ENCODE assay signal across 36 cellular contexts in the genomic region with DNA sequence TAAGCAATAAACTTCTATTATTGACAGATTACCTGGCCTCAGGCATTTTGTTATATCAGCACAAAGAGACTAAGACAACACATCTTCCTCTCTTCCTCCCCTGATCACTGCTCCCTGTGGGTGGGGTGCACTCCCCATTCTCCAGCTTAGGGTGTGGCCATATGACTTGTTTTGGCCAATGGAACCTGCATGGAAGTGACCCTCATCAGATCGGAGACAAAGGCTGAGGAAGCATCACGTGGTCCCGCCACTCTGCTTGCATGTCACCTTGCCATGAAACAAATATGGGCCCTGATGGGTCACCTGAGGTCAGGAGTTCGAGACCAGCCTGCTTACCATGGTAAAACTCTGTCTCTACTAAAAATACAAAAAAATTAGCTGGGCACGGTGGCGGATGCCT. TPM values are rescaled to one million over a fixed set of nuclear protein-coding genes. Genes with fewer than 3 reads are reported as not detected.
A peak's percentile ranks its signal among the peaks of the same experiment; 100 is the strongest.
DNase-seq lines count a peak whose midpoint lies in the region; ATAC-seq, FAIRE-seq and TF ChIP-seq lines count a peak whose summit lies in the region.
"Had no signal": no experiment of that assay in that cellular context is flagged by ENCODE, and none has a peak within 500 bp of the region (broad histone marks: within the 10 kb centered on the region; RNA-seq: fewer than 3 reads in every experiment).

No MANE protein-coding gene starts in this region.

- DNase-seq in K562 (ENCODE audit: extremely low read depth in 1 of 4, low spot score in 3 of 4) = peak in 1 of 4 experiments; percentile 31
- no peak for DNase-seq in activated naive CD4-positive, alpha-beta T cell treated with Interleukin-2 at 50 U/mL for 16 hours
- DNase-seq: 8988T; ACHN; AML-193; BE2C; C1 segment of cervical spinal cord; Caco-2; Calu3; CD4-positive, alpha-beta memory T cell; CD4-positive, alpha-beta T cell; CD4-positive, CD25-positive, alpha-beta regulatory T cell; CD8-positive, alpha-beta memory T cell; CD8-positive, alpha-beta T cell; COR-L47; DMS 273 treated with DMSO at 0.1 percent for 48 hours; DMS153; DMS53; DMS79; DMS79 treated with DMSO at 0.1 percent for 48 hours; DND-41; EL had no signal

- H3K4me1 ChIP-seq in K562 (replicated peaks in 1 of 2; ENCODE audit: control insufficient read depth in 2 of 2, insufficient read depth in 2 of 2, low read length in 2 of 2) = peaks cover 20 to 36% of the 10 kb centered on the region in 2 experiments
- H3K4me1 ChIP-seq: A549, BE2C had no signal

- H3K4me3 ChIP-seq in K562 = no peak overlapping the region
- H3K4me3 ChIP-seq: A549; BLaER1; BLaER1 treated with 17β-estradiol and CSF1 and Interleukin-3, amounts not matched to agents 10 nM and 100 nM had no signal

- WGBS in K562 (ENCODE audit: insufficient coverage, low coverage, missing lambda C conversion rate) = 60% methylated on average over 6 of the region's 6 CpGs

- H3K36me3 ChIP-seq in K562 (ENCODE audit: control insufficient read depth, insufficient read depth, low read length) = no peaks in the 10 kb centered on the region
- H3K36me3 ChIP-seq: BE2C; BLaER1; BLaER1 treated with 17β-estradiol and CSF1 and Interleukin-3, amounts not matched to agents 10 nM and 100 nM had no signal

- no TSS peak for BruUV-seq in K562 (replicated peaks; lab: Mats Ljungman, UMichigan)

- intact Hi-C loops in K562 (cut with micrococcal nuclease) = no loop called here

- H3K79me2 ChIP-seq in K562 (ENCODE audit: control insufficient read depth, insufficient read depth, low read length) = no peaks in the 10 kb centered on the region

- no peak for TF ChIP-seq EP300 in K562 (IDR thresholded peaks at IDR 0.05; ENCODE audit: low read length)

- TF ChIP-seq CTCF in K562 (IDR thresholded peaks at IDR 0.05 in 2 of 3, conservative IDR thresholded peaks at IDR 0.05 in 1 of 3; ENCODE audit: insufficient read depth in 2 of 3, low read depth in 1 of 3, low read length in 3 of 3) = no peak

- no peak overlapping the region for H3K27ac ChIP-seq in K562 (ENCODE audit: extremely low read depth, low read depth, low read length)
- H3K27ac ChIP-seq: 22Rv1; A549; BLaER1; BLaER1 treated with 17β-estradiol and CSF1 and Interleukin-3, amounts not matched to agents 10 nM and 100 nM; C4-2B had no signal

- no peak overlapping the region for H3K4me2 ChIP-seq in K562 (ENCODE audit: insufficient read depth, low read length)
- H3K4me2 ChIP-seq: A549; BLaER1; BLaER1 treated with 17β-estradiol and CSF1 and Interleukin-3, amounts not matched to agents 10 nM and 100 nM had no signal

- H3K9me3 ChIP-seq in K562 (replicated peaks; ENCODE audit: control insufficient read depth, insufficient read depth, low read depth, low read length) = peaks cover 3% of the 10 kb centered on the region; the same call in 1 of the 2 replicates
- H3K9me3 ChIP-seq: A549; BE2C; BLaER1; BLaER1 treated with 17β-estradiol and CSF1 and Interleukin-3, amounts not matched to agents 10 nM and 100 nM; Caco-2 had no signal

- H4K20me1 ChIP-seq in K562 (replicated peaks; ENCODE audit: control insufficient read depth, insufficient read depth, low read length) = no peaks in the 10 kb centered on the region
- H4K20me1 ChIP-seq: BLaER1; BLaER1 treated with 17β-estradiol and CSF1 and Interleukin-3, amounts not matched to agents 10 nM and 100 nM had no signal

- in situ Hi-C loops in K562 (cut with MboI) = no loop called here

- CTCF ChIA-PET in K562 (lab: Yijun Ruan, JAX; ENCODE audit: low intra/inter-chr PET ratio) = no interaction called here

- no peak for TF ChIP-seq RAD21 in K562 (CRISPR knock-in tag; conservative IDR thresholded peaks at IDR 0.05 in 1 of 2, IDR thresholded peaks at IDR 0.05 in 1 of 2)

- ATAC-seq in K562 = no peak; the same call in 2 of the 3 replicates
- ATAC-seq: A549; CD8-positive, alpha-beta T cell had no signal

- H3K9ac ChIP-seq in K562 (ENCODE audit: insufficient read depth in 1 of 2, low read depth in 2 of 2, low read length in 2 of 2) = no peak overlapping the region
- H3K9ac ChIP-seq: BLaER1; BLaER1 treated with 17β-estradiol and CSF1 and Interleukin-3, amounts not matched to agents 10 nM and 100 nM had no signal

- no peaks in the 10 kb centered on the region for H3K9me1 ChIP-seq in K562 (ENCODE audit: control insufficient read depth, insufficient read depth, low read length)

- 0 out of 2 replicates have a peak overlapping the region, but pooled peaks have one; percentile 9 for H2AFZ ChIP-seq in K562 (ENCODE audit: low read depth, low read length)

- POLR2A ChIA-PET in K562 (lab: Yijun Ruan, JAX) = no interaction called here

- peak; percentile 15 for FAIRE-seq in K562 (lab: Jason Lieb, UNC)
- FAIRE-seq: A204.1, A549, D721Med had no signal

- TF ChIP-seq POLR2A in K562 (conservative IDR thresholded peaks at IDR 0.05) = no peak

- H3K27me3 ChIP-seq in K562 (ENCODE audit: control insufficient read depth in 2 of 2, insufficient read depth in 2 of 2, low read length in 2 of 2) = no peaks in the 10 kb centered on the region
- H3K27me3 ChIP-seq: BLaER1; BLaER1 treated with 17β-estradiol and CSF1 and Interleukin-3, amounts not matched to agents 10 nM and 100 nM had no signal

TF ChIP-seq in K562, 482 proteins besides CTCF, POLR2A, EP300 and RAD21 (continues in another document):
- TF ChIP-seq ZNF24 (IDR thresholded peaks at IDR 0.05) = no peak
- 0 out of 2 replicates have a peak, but pooled peaks have one; percentile 10 for TF ChIP-seq CBFA2T2 (conservative IDR thresholded peaks at IDR 0.05)
- no peak for TF ChIP-seq ZNF445 (CRISPR knock-in tag; IDR thresholded peaks at IDR 0.05; ENCODE audit: low read depth)
- no peak for TF ChIP-seq TCF7L2 (IDR thresholded peaks at IDR 0.05; ENCODE audit: low read depth, low read length)
- TF ChIP-seq RAD51 (IDR thresholded peaks at IDR 0.05; ENCODE audit: borderline replicate concordance, low read depth) = peak; percentile 66; the same call in 1 of the 2 replicates
- no peak for TF ChIP-seq ZNF780A (CRISPR knock-in tag; IDR thresholded peaks at IDR 0.05)
- TF ChIP-seq, protein P1, sequence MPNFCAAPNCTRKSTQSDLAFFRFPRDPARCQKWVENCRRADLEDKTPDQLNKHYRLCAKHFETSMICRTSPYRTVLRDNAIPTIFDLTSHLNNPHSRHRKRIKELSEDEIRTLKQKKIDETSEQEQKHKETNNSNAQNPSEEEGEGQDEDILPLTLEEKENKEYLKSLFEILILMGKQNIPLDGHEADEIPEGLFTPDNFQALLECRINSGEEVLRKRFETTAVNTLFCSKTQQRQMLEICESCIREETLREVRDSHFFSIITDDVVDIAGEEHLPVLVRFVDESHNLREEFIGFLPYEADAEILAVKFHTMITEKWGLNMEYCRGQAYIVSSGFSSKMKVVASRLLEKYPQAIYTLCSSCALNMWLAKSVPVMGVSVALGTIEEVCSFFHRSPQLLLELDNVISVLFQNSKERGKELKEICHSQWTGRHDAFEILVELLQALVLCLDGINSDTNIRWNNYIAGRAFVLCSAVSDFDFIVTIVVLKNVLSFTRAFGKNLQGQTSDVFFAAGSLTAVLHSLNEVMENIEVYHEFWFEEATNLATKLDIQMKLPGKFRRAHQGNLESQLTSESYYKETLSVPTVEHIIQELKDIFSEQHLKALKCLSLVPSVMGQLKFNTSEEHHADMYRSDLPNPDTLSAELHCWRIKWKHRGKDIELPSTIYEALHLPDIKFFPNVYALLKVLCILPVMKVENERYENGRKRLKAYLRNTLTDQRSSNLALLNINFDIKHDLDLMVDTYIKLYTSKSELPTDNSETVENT (CRISPR knock-in tag; IDR thresholded peaks at IDR 0.05) = no peak
- TF ChIP-seq CCAR2 (IDR thresholded peaks at IDR 0.05; ENCODE audit: low read depth, low read length) = no peak

RNA-seq across cellular contexts. Expression of a gene that starts 13.7 kb away (rescaled TPM):
- not detected in 2 replicates for total RNA-seq in K562 (2011; cell fraction: chromatin; rRNA removed; ENCODE audit: low replicate concordance)
- not detected in 2 replicates for total RNA-seq in K562 (2011; cell fraction: nucleolus; rRNA removed)
- not detected in 2 replicates for total RNA-seq in K562 (2011; cell fraction: nucleoplasm; rRNA removed)
- total RNA-seq in K562 (2014; rRNA removed) (not detected in 2 replicates), K562 (2014; rRNA removed; fragmentation: Illumina TruSeq; extraction: Trizol) (not detected in 2 replicates), K562 (2015; rRNA removed; fragmentation: Illumina TruSeq; extraction: Trizol) (not detected in 2 replicates), K562 (2021) (not detected in 2 replicates)
- polyA plus RNA-seq in K562 (2011; rRNA removed) (0.15 TPM in 1 of 2 replicates, not detected in the other), K562 (2014; fragmentation: Illumina TruSeq; extraction: Trizol) (not detected in 2 replicates), K562 (2014; fragmentation: Nextera tagmentation; extraction: Ambion mirVana) (not detected), K562 (2014; rRNA removed) (not detected in 2 replicates)
- polyA plus RNA-seq in K562 (2011; cell fraction: cytosol; rRNA removed) = 0.07 and 0.18 TPM in 2 replicates
- polyA plus RNA-seq in K562 (2011; cell fraction: nucleus; rRNA removed) = 0.14 TPM in 1 of 2 replicates, not detected in the other
- polyA plus RNA-seq in K562 (2012) = 0.10 TPM in 1 of 2 replicates, not detected in the other
- polyA minus RNA-seq in K562 (2011; rRNA and poly(A)+ RNA removed) = not detected in 2 replicates
- not detected in 2 replicates for polyA minus RNA-seq in K562 (2011; cell fraction: cytosol; rRNA and poly(A)+ RNA removed)
- polyA minus RNA-seq in K562 (2011; cell fraction: nucleus; rRNA and poly(A)+ RNA removed) = not detected in 2 replicates
- total RNA-seq: A172; A673; B cell; Caco-2; Calu3; CD4-positive, alpha-beta memory T cell; CD4-positive, alpha-beta T cell; CD4-positive, CD25-positive, alpha-beta regulatory T cell; CD8-positive, alpha-beta memory T cell; CD8-positive, alpha-beta T cell; Daoy had no signal
- polyA plus RNA-seq: A549; AG04450; BJ; CD14-positive monocyte; CD4-positive, alpha-beta memory T cell; CD8-positive, alpha-beta memory T cell had no signal

RNA-seq across cellular contexts. Expression of a gene that starts 33.4 kb away (rescaled TPM):
- total RNA-seq in K562 (2011; cell fraction: chromatin; rRNA removed; ENCODE audit: low replicate concordance) = 48.2 and 63.0 TPM in 2 replicates
- total RNA-seq in K562 (2011; cell fraction: nucleolus; rRNA removed) = 28.7 and 31.5 TPM in 2 replicates
- total RNA-seq in K562 (2011; cell fraction: nucleoplasm; rRNA removed) = 37.9 and 41.0 TPM in 2 replicates
- total RNA-seq in K562 (2014; rRNA removed) (56.5 and 66.5 TPM in 2 replicates), K562 (2014; rRNA removed; fragmentation: Illumina TruSeq; extraction: Trizol) (69.8 and 72.7 TPM in 2 replicates), K562 (2015; rRNA removed; fragmentation: Illumina TruSeq; extraction: Trizol) (80.1 and 83.1 TPM in 2 replicates), K562 (2021) (172 and 176 TPM in 2 replicates)
- polyA plus RNA-seq in K562 (2011; rRNA removed) (46.9 and 69.2 TPM in 2 replicates), K562 (2014; fragmentation: Illumina TruSeq; extraction: Trizol) (149 and 156 TPM in 2 replicates), K562 (2014; fragmentation: Nextera tagmentation; extraction: Ambion mirVana) (1 to 10 TPM; 4.3 to 6.9 TPM), K562 (2014; rRNA removed) (63.7 and 78.3 TPM in 2 replicates)
- polyA plus RNA-seq in K562 (2011; cell fraction: cytosol; rRNA removed) = 72.8 and 84.8 TPM in 2 replicates
- 34.4 and 37.5 TPM in 2 replicates for polyA plus RNA-seq in K562 (2011; cell fraction: nucleus; rRNA removed)
- polyA plus RNA-seq in K562 (2012) = 77.5 and 90.3 TPM in 2 replicates
- 45.5 and 80.2 TPM in 2 replicates for polyA minus RNA-seq in K562 (2011; rRNA and poly(A)+ RNA removed)
- polyA minus RNA-seq in K562 (2011; cell fraction: cytosol; rRNA and poly(A)+ RNA removed) = 74.4 and 81.5 TPM in 2 replicates
- 5.4 and 7.9 TPM in 2 replicates for polyA minus RNA-seq in K562 (2011; cell fraction: nucleus; rRNA and poly(A)+ RNA removed)
